Comparison of ENCODE assay signal across 18 cellular contexts in the genomic region with DNA sequence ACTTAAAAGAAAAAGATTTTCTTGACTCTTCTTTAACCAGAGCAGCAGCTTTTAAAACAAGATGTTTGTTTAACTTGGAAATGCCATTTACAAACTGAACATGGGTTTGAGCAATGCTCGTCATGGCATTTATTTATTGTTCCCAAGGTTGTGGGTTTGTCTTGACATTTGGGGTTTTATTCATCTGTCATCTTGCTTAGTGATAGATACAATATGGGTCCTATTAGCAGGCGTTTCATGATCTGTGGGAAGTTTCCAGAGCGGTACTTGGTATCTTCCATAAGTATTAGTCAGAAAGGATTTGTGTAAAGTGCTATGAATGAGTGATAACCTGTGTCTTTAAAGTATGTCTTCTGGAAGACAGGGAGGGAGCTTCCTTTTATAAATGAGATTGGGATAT.
"Had no signal": no experiment of that assay in that cellular context is flagged by ENCODE, and none has a peak within 500 bp of the region (broad histone marks: within the 10 kb centered on the region; RNA-seq: fewer than 3 reads in every experiment).

No MANE protein-coding gene starts in this region.

- H3K9ac ChIP-seq: neural progenitor cell had no signal

- H2AFZ ChIP-seq: neural progenitor cell had no signal

- H3K27ac ChIP-seq: epithelial cell of prostate, left lung, neural progenitor cell, ovary, sigmoid colon, tibial artery had no signal

- H3K9me3 Mint-ChIP-seq: effector memory CD8-positive, alpha-beta T cell had no signal

- H3K4me3 ChIP-seq: left lung, neural progenitor cell, ovary, sigmoid colon, tibial artery had no signal

- FAIRE-seq: urothelium cell line had no signal

- ATAC-seq: effector memory CD8-positive, alpha-beta T cell; left lung had no signal

- DNase-seq: activated CD4-positive, alpha-beta T cell treated with anti-CD3 and anti-CD28 coated beads, Interleukin-2, amount 10 ng/mL, durations not matched to agents 24 days and 14 days; activated naive CD4-positive, alpha-beta T cell treated with anti-CD3 and anti-CD28 coated beads, Interleukin-2, amount 50 U/mL, for 16 hours; anterior cingulate cortex; effector memory CD8-positive, alpha-beta T cell; hippocampal formation; kidney; left lung; mammary epithelial cell; naive B cell; ovary; sigmoid colon; stimulated activated CD4-positive, alpha-beta T cell treated with anti-CD3 and anti-CD28 coated beads, Interleukin-2, amount 100 ng/mL, for 24 hours; tibial artery had no signal

- H3K27me3 Mint-ChIP-seq: activated CD4-positive, alpha-beta T cell treated with anti-CD3 and anti-CD28 coated beads, Interleukin-2, amount 10 ng/mL, durations not matched to agents 24 days and 14 days; effector memory CD8-positive, alpha-beta T cell; naive B cell had no signal

- H3K9me3 ChIP-seq: ovary had no signal

- H3K4me3 Mint-ChIP-seq: activated CD4-positive, alpha-beta T cell treated with anti-CD3 and anti-CD28 coated beads, Interleukin-2, amount 10 ng/mL, durations not matched to agents 24 days and 14 days; effector memory CD8-positive, alpha-beta T cell; neural progenitor cell; T-helper 1 cell treated with Interleukin-12 subunit alpha and Interleukin-12 subunit beta and Interleukin-4 antibody, amounts not matched to agents 30 μg/mL and 1 μg/mL, for 36 hours had no signal

- H3K27ac Mint-ChIP-seq: activated CD4-positive, alpha-beta T cell treated with anti-CD3 and anti-CD28 coated beads, Interleukin-2, amount 10 ng/mL, durations not matched to agents 24 days and 14 days; activated T-helper 2 cell treated with anti-CD3 and anti-CD28 coated beads, Interferon-gamma antibody, Interleukin-2, Interleukin-4, amounts not matched to agents 10 μg/mL and 5 μg/mL and 100 μg/mL, durations not matched to agents 14 hours and 24 hours and 36 hours; effector memory CD8-positive, alpha-beta T cell; neural progenitor cell; T-helper 1 cell treated with Interleukin-12 subunit alpha and Interleukin-12 subunit beta and Interleukin-4 antibody, amounts not matched to agents 30 μg/mL and 1 μg/mL, for 36 hours had no signal

- H3K27me3 ChIP-seq: left lung, neural progenitor cell, ovary, sigmoid colon, tibial artery had no signal

- H3K36me3 ChIP-seq: left lung, ovary, sigmoid colon, tibial artery had no signal

- H3K4me2 ChIP-seq: neural progenitor cell had no signal
